16 cellular contexts compared by ENCODE assay signal in genomic region chr2:62485780-62486765, GRCh38. TPM values are rescaled to one million over a fixed set of nuclear protein-coding genes. Genes with fewer than 3 reads are reported as not detected.
DNase-seq lines count a peak whose midpoint lies in the region; ATAC-seq and TF ChIP-seq lines count a peak whose summit lies in the region.
"Had no signal": no experiment of that assay in that cellular context is flagged by ENCODE, and none has a peak within 500 bp of the region (broad histone marks: within the 10 kb centered on the region; RNA-seq: fewer than 3 reads in every experiment).

No MANE protein-coding gene starts in this region.

- H3K36me3 ChIP-seq in right atrium auricular region (no peaks in the 10 kb centered on the region), sigmoid colon (no peaks in the 10 kb centered on the region)
- H3K36me3 ChIP-seq: BE2C, MG63 had no signal

- ATAC-seq in HG02981 (IDR thresholded peaks at IDR 0.05; ENCODE audit: unreplicated experiment) (no peak), HG03135 (IDR thresholded peaks at IDR 0.05; ENCODE audit: unreplicated experiment) (no peak)
- ATAC-seq: GM12878 had no signal

- H3K4me1 Mint-ChIP-seq in chondrocyte (ENCODE audit: low read depth), result peaks cover 41% of the 10 kb centered on the region
- H3K4me1 Mint-ChIP-seq: activated naive CD4-positive, alpha-beta T cell treated with anti-CD3 and anti-CD28 coated beads, Interleukin-2, amount 50 U/mL, for 24 hours had no signal

- DNase-seq in HPDE6-E6E7 (ENCODE audit: extremely low spot score) (peak; percentile 22), chondrocyte (ENCODE audit: low spot score) (no peak), right atrium auricular region (ENCODE audit: low spot score) (no peak), sigmoid colon (no peak), dermis blood vessel endothelial cell (no peak), pons (ENCODE audit: low spot score) (no peak)
- DNase-seq: BE2C; DMS79 treated with DMSO at 0.1 percent for 48 hours; MG63; NCI-H2227 treated with DMSO at 0.1 percent for 48 hours; stimulated activated CD8-positive, alpha-beta memory T cell treated with anti-CD3 and anti-CD28 coated beads, Interleukin-4, amount 100 ng/mL, for 48 hours had no signal

- peaks cover 0 to 20% of the 10 kb centered on the region in 2 donors for H3K4me1 ChIP-seq in right atrium auricular region
- H3K4me1 ChIP-seq in sigmoid colon, result peaks cover 0 to 27% (median 21%) of the 10 kb centered on the region in 4 donors
- H3K4me1 ChIP-seq: BE2C had no signal

- H3K9me3 Mint-ChIP-seq in chondrocyte (ENCODE audit: low read depth), result no peaks in the 10 kb centered on the region
- H3K9me3 Mint-ChIP-seq: activated naive CD4-positive, alpha-beta T cell treated with anti-CD3 and anti-CD28 coated beads, Interleukin-2, amount 50 U/mL, for 24 hours; dendritic cell treated with granulocyte-macrophage colony-stimulating factor and Interleukin-4, amounts not matched to agents 40 ng/mL and 50 ng/mL, for 4 days had no signal

- no peak for TF ChIP-seq CTCF in chondrocyte (IDR thresholded peaks at IDR 0.05)
- TF ChIP-seq CTCF in right atrium auricular region (IDR thresholded peaks at IDR 0.05), result no peak
- TF ChIP-seq CTCF in sigmoid colon (IDR thresholded peaks at IDR 0.05), result no peak

- no peak for TF ChIP-seq POLR2A in sigmoid colon (IDR thresholded peaks at IDR 0.05)

- H3K27ac ChIP-seq in right atrium auricular region, result peak overlapping the region; percentile 9 to 67
- H3K27ac ChIP-seq in sigmoid colon, result peak overlapping the region; percentile 6 to 36 (median 18)

- WGBS in sigmoid colon, 2 donors, result 69 to 70% methylated on average over 6 of the region's 6 CpGs

- no peaks in the 10 kb centered on the region for H3K27me3 ChIP-seq in right atrium auricular region
- no peaks in the 10 kb centered on the region for H3K27me3 ChIP-seq in sigmoid colon
- H3K27me3 ChIP-seq: BE2C, MG63 had no signal

- no peaks in the 10 kb centered on the region for H3K9me3 ChIP-seq in right atrium auricular region
- H3K9me3 ChIP-seq in sigmoid colon, result no peaks in the 10 kb centered on the region
- H3K9me3 ChIP-seq: BE2C, MG63 had no signal

- no peak for TF ChIP-seq EP300 in sigmoid colon (IDR thresholded peaks at IDR 0.05)

- H3K27ac Mint-ChIP-seq in chondrocyte (ENCODE audit: unreplicated experiment), result peak overlapping the region; percentile 88
- H3K27ac Mint-ChIP-seq: activated naive CD4-positive, alpha-beta T cell treated with anti-CD3 and anti-CD28 coated beads, Interleukin-2, amount 50 U/mL, for 24 hours; dendritic cell treated with granulocyte-macrophage colony-stimulating factor and Interleukin-4, amounts not matched to agents 40 ng/mL and 50 ng/mL, for 4 days had no signal

- H3K4me3 Mint-ChIP-seq in chondrocyte (ENCODE audit: unreplicated experiment), result no peak overlapping the region
- H3K4me3 Mint-ChIP-seq: activated naive CD4-positive, alpha-beta T cell treated with anti-CD3 and anti-CD28 coated beads, Interleukin-2, amount 50 U/mL, for 24 hours; dendritic cell treated with granulocyte-macrophage colony-stimulating factor and Interleukin-4, amounts not matched to agents 40 ng/mL and 50 ng/mL, for 4 days had no signal

- intact Hi-C loops in sigmoid colon (cut with DNase I), result no loop called here

- no peaks in the 10 kb centered on the region for H3K27me3 Mint-ChIP-seq in chondrocyte (ENCODE audit: low read depth)
- H3K27me3 Mint-ChIP-seq: dendritic cell treated with granulocyte-macrophage colony-stimulating factor and Interleukin-4, amounts not matched to agents 40 ng/mL and 50 ng/mL, for 4 days had no signal

- no peak overlapping the region for H3K4me3 ChIP-seq in right atrium auricular region
- H3K4me3 ChIP-seq in sigmoid colon, result no peak overlapping the region
- H3K4me3 ChIP-seq: GM12878, MG63 had no signal

- no peaks in the 10 kb centered on the region for H3K36me3 Mint-ChIP-seq in chondrocyte (ENCODE audit: low read depth)
- H3K36me3 Mint-ChIP-seq: activated naive CD4-positive, alpha-beta T cell treated with anti-CD3 and anti-CD28 coated beads, Interleukin-2, amount 50 U/mL, for 24 hours had no signal

RNA-seq across cellular contexts. Expression of gene TMEM17, which starts 19.9 kb away (rescaled TPM):
- total RNA-seq in chondrocyte, result 2.6 to 3.8 TPM (median 3.8 TPM) in 3 replicates
- 1 to 10 TPM in 1 of 2 donors, under 1 TPM in 1; 0.90 to 1.2 TPM for total RNA-seq in right atrium auricular region
- 1 to 10 TPM; 1.5 to 3.4 (median 2.1) TPM for total RNA-seq in sigmoid colon
- under 1 TPM in 1 of 3 donors, not detected in 2; 0.73 TPM for polyA plus RNA-seq in sigmoid colon
- 0.51 and 1.1 TPM in 2 replicates for total RNA-seq in dermis blood vessel endothelial cell
